In the genomic region with DNA sequence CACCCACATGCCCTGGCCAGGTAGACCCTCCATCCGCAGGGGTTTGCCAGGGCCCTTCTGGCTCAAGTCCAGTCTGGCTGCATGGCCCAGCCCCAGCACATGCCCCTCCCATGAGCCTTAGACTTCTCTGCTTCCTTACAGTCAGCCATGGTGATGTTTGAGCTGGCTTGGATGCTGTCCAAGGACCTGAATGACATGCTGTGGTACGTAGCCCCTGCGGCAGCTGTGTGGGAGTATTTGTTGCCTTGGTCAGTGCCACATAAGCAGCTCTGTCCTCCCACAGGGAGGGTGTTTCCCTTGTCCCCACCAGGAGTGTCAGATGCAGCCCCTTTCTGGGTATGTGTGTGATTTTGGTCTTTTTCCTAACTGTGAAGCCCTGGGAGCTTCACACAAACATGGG, we compare ENCODE assay signal across 12 cellular contexts. TPM values are rescaled to one million over a fixed set of nuclear protein-coding genes. Genes with fewer than 3 reads are reported as not detected.
A peak's percentile ranks its signal among the peaks of the same experiment; 100 is the strongest.
DNase-seq lines count a peak whose midpoint lies in the region; ATAC-seq, FAIRE-seq and TF ChIP-seq lines count a peak whose summit lies in the region.
"Had no signal": no experiment of that assay in that cellular context is flagged by ENCODE, and none has a peak within 500 bp of the region (broad histone marks: within the 10 kb centered on the region; RNA-seq: fewer than 3 reads in every experiment).

No MANE protein-coding gene starts in this region.

- no peaks in the 10 kb centered on the region for H3K27me3 ChIP-seq in endothelial cell of umbilical vein (ENCODE audit: control insufficient read depth in 2 of 2, insufficient read depth in 2 of 2, low read length in 2 of 2)
- H3K27me3 ChIP-seq in psoas muscle (ENCODE audit: insufficient read depth in 3 of 3, low read length in 2 of 3), result no peaks in the 10 kb centered on the region
- no peaks in the 10 kb centered on the region for H3K27me3 ChIP-seq in HepG2 (ENCODE audit: control insufficient read depth in 1 of 2, insufficient read depth in 2 of 2, low read length in 2 of 2)
- H3K27me3 ChIP-seq: gastrocnemius medialis, tibial artery had no signal

- TF ChIP-seq POLR2A in endothelial cell of umbilical vein (IDR thresholded peaks at IDR 0.05; ENCODE audit: low read depth, low read length), result no peak
- TF ChIP-seq POLR2A in HepG2 (IDR thresholded peaks at IDR 0.05; ENCODE audit: insufficient read depth in 1 of 2, low read depth in 2 of 2, low read length in 2 of 2), result no peak
- TF ChIP-seq POLR2A in GM12891 (IDR thresholded peaks at IDR 0.05; ENCODE audit: low read depth, low read length), result no peak

- H3K79me2 ChIP-seq in endothelial cell of umbilical vein (ENCODE audit: control insufficient read depth, insufficient read depth, low read length) (no peaks in the 10 kb centered on the region), HepG2 (ENCODE audit: insufficient read depth, low read length) (no peaks in the 10 kb centered on the region)

- H3K9ac ChIP-seq in endothelial cell of umbilical vein (replicated peaks; ENCODE audit: extremely low read depth, insufficient read depth, low read length) (no peak overlapping the region), HepG2 (ENCODE audit: insufficient read depth, low read depth, low read length) (no peak overlapping the region)

- TF ChIP-seq CTCF in endothelial cell of umbilical vein (IDR thresholded peaks at IDR 0.05; ENCODE audit: extremely low read depth in 1 of 2, insufficient read depth in 1 of 2, low read depth in 1 of 2, low read length in 2 of 2) (no peak), psoas muscle (IDR thresholded peaks at IDR 0.05) (no peak), HepG2 (CRISPR knock-in tag; IDR thresholded peaks at IDR 0.05) (no peak)

- H3K27ac ChIP-seq in endothelial cell of umbilical vein (ENCODE audit: insufficient read depth, low read depth, low read length), result no peak overlapping the region
- H3K27ac ChIP-seq in psoas muscle, result no peak overlapping the region
- H3K27ac ChIP-seq in HepG2 (ENCODE audit: extremely low read length, insufficient read depth, low read length), result no peak overlapping the region
- H3K27ac ChIP-seq: gastrocnemius medialis, tibial artery had no signal

- no peak for FAIRE-seq in RCC 7860 (lab: Jason Lieb, UNC)
- FAIRE-seq in endothelial cell of umbilical vein (lab: Jason Lieb, UNC), result peak; percentile 81
- FAIRE-seq in HepG2 (lab: Jason Lieb, UNC), result no peak
- no peak for FAIRE-seq in GM12891 (lab: Jason Lieb, UNC)

- ATAC-seq in psoas muscle, result peak in 3 of 4 donors; percentile 50 to 71 (median 57)
- ATAC-seq in HepG2, result no peak
- no peak for ATAC-seq in GM18868 (IDR thresholded peaks at IDR 0.05; ENCODE audit: unreplicated experiment)
- no peak for ATAC-seq in HG02885 (IDR thresholded peaks at IDR 0.05; ENCODE audit: poor library complexity, unreplicated experiment)
- ATAC-seq: gastrocnemius medialis, Panc1 had no signal

- H4K20me1 ChIP-seq in endothelial cell of umbilical vein (replicated peaks; ENCODE audit: control insufficient read depth, extremely low read depth, insufficient read depth, low read length) (no peaks in the 10 kb centered on the region), HepG2 (ENCODE audit: insufficient read depth, low read length) (no peaks in the 10 kb centered on the region)

- no peaks in the 10 kb centered on the region for H3K9me3 ChIP-seq in endothelial cell of umbilical vein (replicated peaks; ENCODE audit: control insufficient read depth, insufficient read depth, low read length)
- no peaks in the 10 kb centered on the region for H3K9me3 ChIP-seq in psoas muscle
- no peaks in the 10 kb centered on the region for H3K9me3 ChIP-seq in HepG2 (ENCODE audit: low read length)
- H3K9me3 ChIP-seq: gastrocnemius medialis, tibial artery had no signal

- H3K36me3 ChIP-seq in endothelial cell of umbilical vein (ENCODE audit: control insufficient read depth in 2 of 2, extremely low read depth in 1 of 2, insufficient read depth in 2 of 2, low read length in 2 of 2) (peaks cover 0 to 6% of the 10 kb centered on the region in 2 experiments), psoas muscle (ENCODE audit: insufficient read depth in 1 of 2, low read depth in 1 of 2) (no peaks in the 10 kb centered on the region), HepG2 (replicated peaks in 1 of 2; ENCODE audit: control insufficient read depth in 1 of 2, insufficient read depth in 2 of 2, low read length in 2 of 2) (peaks cover 9 to 56% of the 10 kb centered on the region in 2 experiments; a peak in 4 of 5 replicates)
- H3K36me3 ChIP-seq: gastrocnemius medialis, tibial artery had no signal

- 29 to 41% (median 34%) methylated on average over 3 of the region's 3 CpGs for WGBS in psoas muscle, 3 donors
- 100% methylated on average over 1 of the region's 3 CpGs for WGBS in HepG2 (ENCODE audit: low lambda C conversion rate)

- POLR2A ChIA-PET in endothelial cell of umbilical vein (lab: Charles Lee), result no interaction called here
- POLR2A ChIA-PET in HepG2 (lab: Yijun Ruan, JAX), result no interaction called here

- H3K4me1 ChIP-seq in endothelial cell of umbilical vein (ENCODE audit: control insufficient read depth, extremely low read depth, insufficient read depth, low read length), result no peaks in the 10 kb centered on the region
- H3K4me1 ChIP-seq in psoas muscle, result no peaks in the 10 kb centered on the region
- no peaks in the 10 kb centered on the region for H3K4me1 ChIP-seq in HepG2 (ENCODE audit: insufficient read depth, low read length)
- H3K4me1 ChIP-seq: gastrocnemius medialis, tibial artery had no signal

- TF ChIP-seq RAD21 in HepG2 (CRISPR knock-in tag; IDR thresholded peaks at IDR 0.05), result no peak

- CTCF ChIA-PET in endothelial cell of umbilical vein (lab: Charles Lee) (interaction anchor here (0.6 to 6.6 kb wide), 13 partner anchors 8 to 132 kb away, joined by 3 to 358 read pairs (median 3); no protein-coding TSS in a partner anchor), HepG2 (lab: Yijun Ruan, JAX; ENCODE audit: low intra/inter-chr PET ratio, low total read pairs) (no interaction called here)

- in situ Hi-C loops in HepG2 (cut with HindIII; ENCODE audit: extremely low pct_ligation_motif_present, low pct_unique_long_range_greater_than_20kb), result no loop called here

- intact Hi-C loops in endothelial cell of umbilical vein (cut with micrococcal nuclease) (no loop called here), psoas muscle (cut with DNase I) (loop anchor here (2.0 to 5.0 kb wide), 2 partner anchors 134 to 135 kb away; no protein-coding TSS in a partner anchor), HepG2 (cut with micrococcal nuclease; ENCODE audit: unreplicated experiment) (no loop called here)

- TF ChIP-seq EP300 in HepG2 (IDR thresholded peaks at IDR 0.05; ENCODE audit: low read depth in 2 of 2, low read length in 2 of 2), result no peak
- no peak for TF ChIP-seq EP300 in HepG2 (CRISPR knock-in tag; IDR thresholded peaks at IDR 0.05; ENCODE audit: borderline replicate concordance)

- peak; percentile 79 for DNase-seq in EL
- DNase-seq in RCC 7860 (ENCODE audit: low spot score), result peak; percentile 66
- DNase-seq in endothelial cell of umbilical vein (ENCODE audit: low read depth, low spot score), result peak; percentile 86
- no peak for DNase-seq in psoas muscle
- DNase-seq in HepG2 (ENCODE audit: low spot score), result no peak
- no peak for DNase-seq in GM12891 (ENCODE audit: insufficient read length, low spot score)
- DNase-seq: gastrocnemius medialis, NCI-H2029 treated with DMSO at 0.1 percent for 48 hours had no signal

- H3K4me3 ChIP-seq in endothelial cell of umbilical vein (replicated peaks in 1 of 3; ENCODE audit: insufficient read depth in 1 of 3, low read depth in 1 of 3, low read length in 3 of 3) (no peak overlapping the region), psoas muscle (no peak overlapping the region), HepG2 (replicated peaks in 1 of 3; ENCODE audit: insufficient read depth in 1 of 3, low read depth in 2 of 3, low read length in 3 of 3) (no peak overlapping the region)
- H3K4me3 ChIP-seq: gastrocnemius medialis, tibial artery had no signal

- dilution Hi-C loops in endothelial cell of umbilical vein (cut with MboI; ENCODE audit: extremely low pct_ligation_motif_present, low sequenced_read_pairs), result no loop called here

- H3K9me1 ChIP-seq in endothelial cell of umbilical vein (replicated peaks; ENCODE audit: control insufficient read depth, extremely low read depth, insufficient read depth, low read length), result no peaks in the 10 kb centered on the region

- BruUV-seq in endothelial cell of umbilical vein (replicated peaks; lab: Mats Ljungman, UMichigan), result no TSS peak
- BruUV-seq in HepG2 (replicated peaks; lab: Mats Ljungman, UMichigan), result no TSS peak

- H2AFZ ChIP-seq in endothelial cell of umbilical vein (ENCODE audit: low read depth, low read length) (no peak overlapping the region), HepG2 (ENCODE audit: low read length) (no peak overlapping the region)

- H3K4me2 ChIP-seq in endothelial cell of umbilical vein (ENCODE audit: insufficient read depth, low read length) (no peak overlapping the region), HepG2 (ENCODE audit: low read depth, low read length) (no peak overlapping the region)

RNA-seq across cellular contexts. Expression of gene CDC45, which starts 17.5 kb away (rescaled TPM):
- total RNA-seq in endothelial cell of umbilical vein (40.6 and 44.7 TPM in 2 replicates), psoas muscle (under 1 TPM in 2 of 4 donors, not detected in 2; 0.50 to 0.71 TPM), HepG2 (2016; rRNA removed; fragmentation: Illumina TruSeq; extraction: Trizol) (34.8 and 36.3 TPM in 2 replicates)
- polyA plus RNA-seq in endothelial cell of umbilical vein (33.2 and 36.6 TPM in 2 replicates), psoas muscle (under 1 TPM; 0.30 to 0.77 (median 0.73) TPM), HepG2 (2011; rRNA removed) (11.0 and 14.4 TPM in 2 replicates)
- polyA plus RNA-seq in endothelial cell of umbilical vein (2011; cell fraction: cytosol; rRNA removed), result 43.5 and 50.0 TPM in 2 replicates
- 72.3 and 91.0 TPM in 2 replicates for polyA plus RNA-seq in endothelial cell of umbilical vein (2011; cell fraction: nucleus; rRNA removed)
- 17.1 and 34.7 TPM in 2 replicates for polyA plus RNA-seq in endothelial cell of umbilical vein (2012)
- 32.7 and 40.4 TPM in 2 replicates for polyA minus RNA-seq in endothelial cell of umbilical vein
- polyA minus RNA-seq in endothelial cell of umbilical vein (2011; cell fraction: cytosol; rRNA and poly(A)+ RNA removed), result 25.7 TPM
- 28.9 and 31.7 TPM in 2 replicates for polyA minus RNA-seq in endothelial cell of umbilical vein (2011; cell fraction: nucleus; rRNA and poly(A)+ RNA removed)
- total RNA-seq in HepG2 (2016; cell fraction: cytosol; rRNA removed; fragmentation: Illumina TruSeq; extraction: Trizol; ENCODE audit: low read depth), result 5.0 and 6.1 TPM in 2 replicates
- 31.8 and 36.3 TPM in 2 replicates for total RNA-seq in HepG2 (2016; cell fraction: insoluble cytoplasmic fraction; rRNA removed; fragmentation: Illumina TruSeq; extraction: Trizol)
- total RNA-seq in HepG2 (2016; cell fraction: membrane; rRNA removed; fragmentation: Illumina TruSeq; extraction: Trizol), result 8.7 and 9.6 TPM in 2 replicates
- total RNA-seq in HepG2 (2016; cell fraction: nucleus; rRNA removed; fragmentation: Illumina TruSeq; extraction: Trizol), result 33.9 and 34.5 TPM in 2 replicates
- polyA plus RNA-seq in HepG2 (2011; cell fraction: cytosol; rRNA removed), result 9.7 and 11.5 TPM in 2 replicates
- polyA plus RNA-seq in HepG2 (2011; cell fraction: nucleus; rRNA removed), result 21.8 and 33.5 TPM in 2 replicates
- polyA plus RNA-seq in HepG2 (2012), result 4.7 and 9.8 TPM in 2 replicates
- 4.3 and 4.5 TPM in 2 replicates for polyA plus RNA-seq in HepG2 (2016; cell fraction: cytosol; fragmentation: Illumina TruSeq; extraction: Trizol; ENCODE audit: low read depth)
- polyA plus RNA-seq in HepG2 (2016; cell fraction: insoluble cytoplasmic fraction; fragmentation: Illumina TruSeq; extraction: Trizol; ENCODE audit: low read depth), result 29.4 and 30.1 TPM in 2 replicates
- polyA plus RNA-seq in HepG2 (2016; cell fraction: membrane; fragmentation: Illumina TruSeq; extraction: Trizol; ENCODE audit: low read depth), result 6.4 and 6.7 TPM in 2 replicates
- polyA plus RNA-seq in HepG2 (2016; cell fraction: nucleus; fragmentation: Illumina TruSeq; extraction: Trizol; ENCODE audit: insufficient read depth, low read depth), result 69.2 and 76.1 TPM in 2 replicates
- 15.8 and 70.6 TPM in 2 replicates for polyA minus RNA-seq in HepG2 (2011; rRNA and poly(A)+ RNA removed; ENCODE audit: low replicate concordance)
- 4.4 and 6.0 TPM in 2 replicates for polyA minus RNA-seq in HepG2 (2011; cell fraction: cytosol; rRNA and poly(A)+ RNA removed)
- polyA minus RNA-seq in HepG2 (2011; cell fraction: nucleus; rRNA and poly(A)+ RNA removed), result 15.7 and 19.4 TPM in 2 replicates
- 32.7 TPM for polyA plus RNA-seq in GM12891 (2012; ENCODE audit: low read depth, missing spikeins)

RNA-seq across cellular contexts. Expression of gene UFD1, which starts 18.3 kb away (rescaled TPM):
- total RNA-seq in endothelial cell of umbilical vein (122 and 127 TPM in 2 replicates), psoas muscle (10 to 100 TPM; 44.3 to 97.4 (median 58.4) TPM), HepG2 (2016; rRNA removed; fragmentation: Illumina TruSeq; extraction: Trizol) (51.1 and 58.2 TPM in 2 replicates)
- polyA plus RNA-seq in endothelial cell of umbilical vein (221 and 228 TPM in 2 replicates), psoas muscle (100 to 1,000 TPM in 2 of 3 donors, 10 to 100 TPM in 1; 79.6 to 226 (median 124) TPM), HepG2 (2011; rRNA removed) (45.0 and 47.9 TPM in 2 replicates)
- polyA plus RNA-seq in endothelial cell of umbilical vein (2011; cell fraction: cytosol; rRNA removed), result 206 and 231 TPM in 2 replicates
- polyA plus RNA-seq in endothelial cell of umbilical vein (2011; cell fraction: nucleus; rRNA removed), result 165 and 194 TPM in 2 replicates
- polyA plus RNA-seq in endothelial cell of umbilical vein (2012), result 125 and 207 TPM in 2 replicates
- polyA minus RNA-seq in endothelial cell of umbilical vein, result 288 and 289 TPM in 2 replicates
- polyA minus RNA-seq in endothelial cell of umbilical vein (2011; cell fraction: cytosol; rRNA and poly(A)+ RNA removed), result 33.1 TPM
- polyA minus RNA-seq in endothelial cell of umbilical vein (2011; cell fraction: nucleus; rRNA and poly(A)+ RNA removed), result 77.9 and 102 TPM in 2 replicates
- total RNA-seq in HepG2 (2016; cell fraction: cytosol; rRNA removed; fragmentation: Illumina TruSeq; extraction: Trizol; ENCODE audit: low read depth), result 23.2 and 32.3 TPM in 2 replicates
- total RNA-seq in HepG2 (2016; cell fraction: insoluble cytoplasmic fraction; rRNA removed; fragmentation: Illumina TruSeq; extraction: Trizol), result 55.2 and 58.4 TPM in 2 replicates
- total RNA-seq in HepG2 (2016; cell fraction: membrane; rRNA removed; fragmentation: Illumina TruSeq; extraction: Trizol), result 29.0 and 30.3 TPM in 2 replicates
- total RNA-seq in HepG2 (2016; cell fraction: nucleus; rRNA removed; fragmentation: Illumina TruSeq; extraction: Trizol), result 29.6 and 37.6 TPM in 2 replicates
- polyA plus RNA-seq in HepG2 (2011; cell fraction: cytosol; rRNA removed), result 41.5 and 49.4 TPM in 2 replicates
- polyA plus RNA-seq in HepG2 (2011; cell fraction: nucleus; rRNA removed), result 42.9 and 51.2 TPM in 2 replicates
- polyA plus RNA-seq in HepG2 (2012), result 29.1 and 43.9 TPM in 2 replicates
- 54.2 and 76.9 TPM in 2 replicates for polyA plus RNA-seq in HepG2 (2016; cell fraction: cytosol; fragmentation: Illumina TruSeq; extraction: Trizol; ENCODE audit: low read depth)
- polyA plus RNA-seq in HepG2 (2016; cell fraction: insoluble cytoplasmic fraction; fragmentation: Illumina TruSeq; extraction: Trizol; ENCODE audit: low read depth), result 87.5 and 96.2 TPM in 2 replicates
- polyA plus RNA-seq in HepG2 (2016; cell fraction: membrane; fragmentation: Illumina TruSeq; extraction: Trizol; ENCODE audit: low read depth), result 46.8 and 50.4 TPM in 2 replicates
- polyA plus RNA-seq in HepG2 (2016; cell fraction: nucleus; fragmentation: Illumina TruSeq; extraction: Trizol; ENCODE audit: insufficient read depth, low read depth), result 73.9 and 75.5 TPM in 2 replicates
- polyA minus RNA-seq in HepG2 (2011; rRNA and poly(A)+ RNA removed; ENCODE audit: low replicate concordance), result 41.3 and 201 TPM in 2 replicates
- 13.8 and 14.2 TPM in 2 replicates for polyA minus RNA-seq in HepG2 (2011; cell fraction: cytosol; rRNA and poly(A)+ RNA removed)
- polyA minus RNA-seq in HepG2 (2011; cell fraction: nucleus; rRNA and poly(A)+ RNA removed), result 32.1 and 32.2 TPM in 2 replicates
- polyA plus RNA-seq in GM12891 (2012; ENCODE audit: low read depth, missing spikeins), result 76.7 TPM

RNA-seq across cellular contexts. Expression of gene CLDN5, which starts 27.0 kb away (rescaled TPM):
- total RNA-seq in endothelial cell of umbilical vein (165 and 198 TPM in 2 replicates), psoas muscle (10 to 100 TPM; 23.0 to 57.2 (median 35.5) TPM), HepG2 (2016; rRNA removed; fragmentation: Illumina TruSeq; extraction: Trizol) (not detected in 2 replicates)
- polyA plus RNA-seq in endothelial cell of umbilical vein (252 and 295 TPM in 2 replicates), psoas muscle (100 to 1,000 TPM in 2 of 3 donors, 10 to 100 TPM in 1; 25.4 to 138 (median 103) TPM), HepG2 (2011; rRNA removed) (not detected in 2 replicates)
- polyA plus RNA-seq in endothelial cell of umbilical vein (2011; cell fraction: cytosol; rRNA removed), result 89.2 and 151 TPM in 2 replicates
- polyA plus RNA-seq in endothelial cell of umbilical vein (2011; cell fraction: nucleus; rRNA removed), result 50.1 and 55.8 TPM in 2 replicates
- polyA plus RNA-seq in endothelial cell of umbilical vein (2012), result 50.1 and 57.2 TPM in 2 replicates
- polyA minus RNA-seq in endothelial cell of umbilical vein, result 41.2 and 60.9 TPM in 2 replicates
- not detected for polyA minus RNA-seq in endothelial cell of umbilical vein (2011; cell fraction: cytosol; rRNA and poly(A)+ RNA removed)
- polyA minus RNA-seq in endothelial cell of umbilical vein (2011; cell fraction: nucleus; rRNA and poly(A)+ RNA removed), result 17.7 and 35.2 TPM in 2 replicates
- total RNA-seq in HepG2 (2016; cell fraction: cytosol; rRNA removed; fragmentation: Illumina TruSeq; extraction: Trizol; ENCODE audit: low read depth), result not detected in 2 replicates
- not detected in 2 replicates for total RNA-seq in HepG2 (2016; cell fraction: insoluble cytoplasmic fraction; rRNA removed; fragmentation: Illumina TruSeq; extraction: Trizol)
- total RNA-seq in HepG2 (2016; cell fraction: membrane; rRNA removed; fragmentation: Illumina TruSeq; extraction: Trizol), result not detected in 2 replicates
- total RNA-seq in HepG2 (2016; cell fraction: nucleus; rRNA removed; fragmentation: Illumina TruSeq; extraction: Trizol), result not detected in 2 replicates
- polyA plus RNA-seq in HepG2 (2011; cell fraction: cytosol; rRNA removed), result 0.04 TPM in 1 of 2 replicates, not detected in the other
- polyA plus RNA-seq in HepG2 (2011; cell fraction: nucleus; rRNA removed), result not detected in 2 replicates
- not detected in 2 replicates for polyA plus RNA-seq in HepG2 (2012)
- polyA plus RNA-seq in HepG2 (2016; cell fraction: cytosol; fragmentation: Illumina TruSeq; extraction: Trizol; ENCODE audit: low read depth), result not detected in 2 replicates
- not detected in 2 replicates for polyA plus RNA-seq in HepG2 (2016; cell fraction: insoluble cytoplasmic fraction; fragmentation: Illumina TruSeq; extraction: Trizol; ENCODE audit: low read depth)
- not detected in 2 replicates for polyA plus RNA-seq in HepG2 (2016; cell fraction: membrane; fragmentation: Illumina TruSeq; extraction: Trizol; ENCODE audit: low read depth)
- not detected in 2 replicates for polyA plus RNA-seq in HepG2 (2016; cell fraction: nucleus; fragmentation: Illumina TruSeq; extraction: Trizol; ENCODE audit: insufficient read depth, low read depth)
- polyA minus RNA-seq in HepG2 (2011; rRNA and poly(A)+ RNA removed; ENCODE audit: low replicate concordance), result not detected in 2 replicates
- not detected in 2 replicates for polyA minus RNA-seq in HepG2 (2011; cell fraction: cytosol; rRNA and poly(A)+ RNA removed)
- not detected in 2 replicates for polyA minus RNA-seq in HepG2 (2011; cell fraction: nucleus; rRNA and poly(A)+ RNA removed)
- not detected for polyA plus RNA-seq in GM12891 (2012; ENCODE audit: low read depth, missing spikeins)

RNA-seq across cellular contexts. Expression of gene C22orf39, which starts 49.7 kb away (rescaled TPM):
- total RNA-seq in endothelial cell of umbilical vein (25.0 and 26.1 TPM in 2 replicates), psoas muscle (100 to 1,000 TPM in 1 of 4 donors, 10 to 100 TPM in 3; 84.3 to 101 (median 92.3) TPM), HepG2 (2016; rRNA removed; fragmentation: Illumina TruSeq; extraction: Trizol) (26.4 and 31.5 TPM in 2 replicates)
- polyA plus RNA-seq in endothelial cell of umbilical vein (27.4 and 28.0 TPM in 2 replicates), psoas muscle (100 to 1,000 TPM in 1 of 3 donors, 10 to 100 TPM in 2; 60.9 to 104 (median 66.7) TPM), HepG2 (2011; rRNA removed) (23.4 and 27.8 TPM in 2 replicates)
- polyA plus RNA-seq in endothelial cell of umbilical vein (2011; cell fraction: cytosol; rRNA removed), result 22.8 and 23.6 TPM in 2 replicates
- polyA plus RNA-seq in endothelial cell of umbilical vein (2011; cell fraction: nucleus; rRNA removed), result 13.2 and 13.3 TPM in 2 replicates
- 16.3 and 18.4 TPM in 2 replicates for polyA plus RNA-seq in endothelial cell of umbilical vein (2012)
- polyA minus RNA-seq in endothelial cell of umbilical vein, result 36.7 and 43.3 TPM in 2 replicates
- polyA minus RNA-seq in endothelial cell of umbilical vein (2011; cell fraction: cytosol; rRNA and poly(A)+ RNA removed), result 11.7 TPM
- 10.4 and 16.8 TPM in 2 replicates for polyA minus RNA-seq in endothelial cell of umbilical vein (2011; cell fraction: nucleus; rRNA and poly(A)+ RNA removed)
- 19.2 and 24.5 TPM in 2 replicates for total RNA-seq in HepG2 (2016; cell fraction: cytosol; rRNA removed; fragmentation: Illumina TruSeq; extraction: Trizol; ENCODE audit: low read depth)
- 27.8 and 30.9 TPM in 2 replicates for total RNA-seq in HepG2 (2016; cell fraction: insoluble cytoplasmic fraction; rRNA removed; fragmentation: Illumina TruSeq; extraction: Trizol)
- 35.7 and 36.0 TPM in 2 replicates for total RNA-seq in HepG2 (2016; cell fraction: membrane; rRNA removed; fragmentation: Illumina TruSeq; extraction: Trizol)
- total RNA-seq in HepG2 (2016; cell fraction: nucleus; rRNA removed; fragmentation: Illumina TruSeq; extraction: Trizol), result 13.4 and 13.8 TPM in 2 replicates
- polyA plus RNA-seq in HepG2 (2011; cell fraction: cytosol; rRNA removed), result 27.6 and 28.2 TPM in 2 replicates
- polyA plus RNA-seq in HepG2 (2011; cell fraction: nucleus; rRNA removed), result 12.1 and 16.9 TPM in 2 replicates
- 23.3 and 26.0 TPM in 2 replicates for polyA plus RNA-seq in HepG2 (2012)
- 21.4 and 27.7 TPM in 2 replicates for polyA plus RNA-seq in HepG2 (2016; cell fraction: cytosol; fragmentation: Illumina TruSeq; extraction: Trizol; ENCODE audit: low read depth)
- polyA plus RNA-seq in HepG2 (2016; cell fraction: insoluble cytoplasmic fraction; fragmentation: Illumina TruSeq; extraction: Trizol; ENCODE audit: low read depth), result 35.6 and 37.2 TPM in 2 replicates
- 32.9 and 37.0 TPM in 2 replicates for polyA plus RNA-seq in HepG2 (2016; cell fraction: membrane; fragmentation: Illumina TruSeq; extraction: Trizol; ENCODE audit: low read depth)
- polyA plus RNA-seq in HepG2 (2016; cell fraction: nucleus; fragmentation: Illumina TruSeq; extraction: Trizol; ENCODE audit: insufficient read depth, low read depth), result 23.0 and 28.6 TPM in 2 replicates
- polyA minus RNA-seq in HepG2 (2011; rRNA and poly(A)+ RNA removed; ENCODE audit: low replicate concordance), result 31.0 and 68.1 TPM in 2 replicates
- 13.9 and 22.2 TPM in 2 replicates for polyA minus RNA-seq in HepG2 (2011; cell fraction: cytosol; rRNA and poly(A)+ RNA removed)
- polyA minus RNA-seq in HepG2 (2011; cell fraction: nucleus; rRNA and poly(A)+ RNA removed), result 15.3 and 16.1 TPM in 2 replicates
- 18.7 TPM for polyA plus RNA-seq in GM12891 (2012; ENCODE audit: low read depth, missing spikeins)

Comparison
In these comparisons a context has a peak if more than half of its experiments do, and no peak if none do; other contexts are left out.
1. DNase-seq: peak in EL (single experiment), RCC 7860 (single experiment) and endothelial cell of umbilical vein (single experiment); none in psoas muscle (0 of 2), HepG2 (single experiment) and GM12891 (single experiment).
2. ATAC-seq: peak in psoas muscle (3 of 4); none in HepG2 (single experiment), GM18868 (single experiment) and HG02885 (single experiment).
3. RNA of gene CLDN5, which starts 27.0 kb away (total RNA-seq): 165 to 198 TPM in endothelial cell of umbilical vein and 23.0 to 57.2 TPM in psoas muscle; not detected in HepG2; every median in the first group is over 10 times any median in the second.
4. intact Hi-C loops: an anchor here in psoas muscle (2.0 to 5.0 kb wide); none called in endothelial cell of umbilical vein and HepG2.